16 cellular contexts compared by ENCODE assay signal in genomic region chr3:41237907-41238306, GRCh38. TPM values are rescaled to one million over a fixed set of nuclear protein-coding genes. Genes with fewer than 3 reads are reported as not detected.
A peak's percentile ranks its signal among the peaks of the same experiment; 100 is the strongest.
DNase-seq lines count a peak whose midpoint lies in the region; ATAC-seq lines count a peak whose summit lies in the region.
"Had no signal": no experiment of that assay in that cellular context is flagged by ENCODE, and none has a peak within 500 bp of the region (broad histone marks: within the 10 kb centered on the region; RNA-seq: fewer than 3 reads in every experiment).

No MANE protein-coding gene starts in this region.

- H3K4me3 ChIP-seq in adipocyte (ENCODE audit: low read length), result no peak overlapping the region
- no peak overlapping the region for H3K4me3 ChIP-seq in mesenchymal stem cell (ENCODE audit: insufficient read depth in 1 of 2, low read depth in 1 of 2, low read length in 2 of 2)

- peak overlapping the region; percentile 53 for H3K27ac Mint-ChIP-seq in activated T-cell treated with anti-CD3 and anti-CD28 coated beads, Interleukin-2, amount 50 U/mL, for 24 hours

- no peak overlapping the region for H3K4ac ChIP-seq in mesenchymal stem cell (ENCODE audit: low read depth in 1 of 2, low read length in 2 of 2)

- no peaks in the 10 kb centered on the region for H3K27me3 Mint-ChIP-seq in activated T-cell treated with anti-CD3 and anti-CD28 coated beads, Interleukin-2, amount 50 U/mL, for 24 hours
- H3K27me3 Mint-ChIP-seq: CD4-positive, alpha-beta memory T cell had no signal

- peaks cover 96% of the 10 kb centered on the region for H3K36me3 Mint-ChIP-seq in activated T-cell treated with anti-CD3 and anti-CD28 coated beads, Interleukin-2, amount 50 U/mL, for 24 hours (ENCODE audit: low read depth)

- no peak overlapping the region for H2BK120ac ChIP-seq in mesenchymal stem cell (ENCODE audit: low read depth, low read length)

- H3K4me1 Mint-ChIP-seq in activated T-cell treated with anti-CD3 and anti-CD28 coated beads, Interleukin-2, amount 50 U/mL, for 24 hours (ENCODE audit: low read depth), result peaks cover 1% of the 10 kb centered on the region

- 98% methylated on average over 3 of the region's 3 CpGs for WGBS in mesenchymal stem cell

- H3K9ac ChIP-seq in adipocyte (ENCODE audit: low read length) (no peak overlapping the region), mesenchymal stem cell (ENCODE audit: low read length) (peak overlapping the region; percentile 28)

- no peaks in the 10 kb centered on the region for H3K27me3 ChIP-seq in adipocyte (replicated peaks; ENCODE audit: control insufficient read depth, insufficient read depth, low read length)
- H3K27me3 ChIP-seq in mesenchymal stem cell (ENCODE audit: control insufficient read depth in 1 of 2, insufficient read depth in 1 of 2, low read length in 2 of 2), result no peaks in the 10 kb centered on the region
- H3K27me3 ChIP-seq: BE2C had no signal

- H4K8ac ChIP-seq in mesenchymal stem cell (ENCODE audit: low read length), result no peak overlapping the region

- H3K9me3 ChIP-seq in adipocyte (ENCODE audit: control insufficient read depth, low read length) (no peaks in the 10 kb centered on the region), mesenchymal stem cell (ENCODE audit: control insufficient read depth, low read length) (no peaks in the 10 kb centered on the region)
- H3K9me3 ChIP-seq: BE2C had no signal

- H2BK5ac ChIP-seq in mesenchymal stem cell (ENCODE audit: low read depth, low read length, poor library complexity, severe bottlenecking), result no peak overlapping the region

- intact Hi-C loops in posterior cingulate gyrus (cut with DNase I), result no loop called here

- H3K9me3 Mint-ChIP-seq in activated T-cell treated with anti-CD3 and anti-CD28 coated beads, Interleukin-2, amount 50 U/mL, for 24 hours, result no peaks in the 10 kb centered on the region

- H3K23ac ChIP-seq in mesenchymal stem cell (ENCODE audit: low read length in 2 of 2), result no peak overlapping the region

- no peak overlapping the region for H2BK15ac ChIP-seq in mesenchymal stem cell (ENCODE audit: low read depth, poor library complexity, severe bottlenecking)

- no peak overlapping the region for H3K18ac ChIP-seq in mesenchymal stem cell (ENCODE audit: low read depth in 1 of 2, low read length in 2 of 2)

- peaks cover 93% of the 10 kb centered on the region for H3K36me3 ChIP-seq in adipocyte (ENCODE audit: control insufficient read depth, insufficient read depth, low read length, severe bottlenecking)
- peaks cover 28 to 100% of the 10 kb centered on the region in 2 experiments for H3K36me3 ChIP-seq in mesenchymal stem cell (ENCODE audit: control insufficient read depth in 1 of 2, insufficient read depth in 2 of 2, low read depth in 1 of 2, low read length in 2 of 2)

- H3K4me1 ChIP-seq in adipocyte (ENCODE audit: control insufficient read depth, insufficient read depth, low read length) (peaks cover 26% of the 10 kb centered on the region), mesenchymal stem cell (ENCODE audit: control insufficient read depth, insufficient read depth, low read depth, low read length) (peaks cover 2% of the 10 kb centered on the region)
- H3K4me1 ChIP-seq: BE2C had no signal

- H3K27ac ChIP-seq in mesenchymal stem cell (ENCODE audit: low read length, poor library complexity, severe bottlenecking), result no peak overlapping the region

- no peak for ATAC-seq in GM21529 (IDR thresholded peaks at IDR 0.05; ENCODE audit: unreplicated experiment)

- H2AK5ac ChIP-seq in mesenchymal stem cell (ENCODE audit: low read length, severe bottlenecking), result no peak overlapping the region

- H2BK12ac ChIP-seq in mesenchymal stem cell (ENCODE audit: low read length in 2 of 2), result no peak overlapping the region

- H4K91ac ChIP-seq in mesenchymal stem cell (ENCODE audit: low read length), result no peak overlapping the region

- H2AFZ ChIP-seq in mesenchymal stem cell (ENCODE audit: low read depth, low read length), result no peak overlapping the region

- no peak overlapping the region for H3K4me3 Mint-ChIP-seq in activated T-cell treated with anti-CD3 and anti-CD28 coated beads, Interleukin-2, amount 50 U/mL, for 24 hours
- H3K4me3 Mint-ChIP-seq: CD4-positive, alpha-beta memory T cell had no signal

- no peak overlapping the region for H3K4me2 ChIP-seq in mesenchymal stem cell (ENCODE audit: low read length, poor library complexity, severe bottlenecking)

- H3K14ac ChIP-seq in mesenchymal stem cell (ENCODE audit: low read length in 2 of 2), result no peak overlapping the region

- DNase-seq in activated T-cell treated with anti-CD3 and anti-CD28 coated beads, Interleukin-2, amount 50 U/mL, for 24 hours, result no peak
- no peak for DNase-seq in activated T-cell treated with anti-CD3 and anti-CD28 coated beads, Interleukin-2, amount 50 U/mL, for 48 hours
- peak; percentile 10 for DNase-seq in adipocyte (ENCODE audit: low read depth)
- no peak for DNase-seq in mesenchymal stem cell
- DNase-seq in stromal cell of bone marrow (ENCODE audit: low read depth), result peak; percentile 26
- no peak for DNase-seq in posterior cingulate gyrus
- no peak for DNase-seq in NCI-H2171 treated with DMSO at 0.1 percent for 48 hours (lab: John Stamatoyannopoulos, UW)
- DNase-seq: 8988T; BE2C; CD4-positive, alpha-beta memory T cell; HCEC 1CT; NCI-H1417; NCI-H187 treated with DMSO at 0.1 percent for 48 hours; NCI-H69; NK-92 treated with Interleukin-12 subunit alpha and Interleukin-12 subunit beta, amount 100 ng/mL, for 24 hours had no signal

- H3K79me1 ChIP-seq in mesenchymal stem cell (replicated peaks; ENCODE audit: low read length, poor library complexity, severe bottlenecking), result peaks cover 14% of the 10 kb centered on the region

RNA-seq across cellular contexts. Expression of gene CTNNB1, which starts 38.6 kb away (rescaled TPM):
- 374 TPM for polyA plus RNA-seq in mesenchymal stem cell (2013, experiment 1 of 2)
- 364 TPM for polyA plus RNA-seq in mesenchymal stem cell (2013, experiment 2 of 2)

Comparison
In these comparisons a context has a peak if more than half of its experiments do, and no peak if none do; other contexts are left out.
1. DNase-seq: peak in adipocyte (single experiment) and stromal cell of bone marrow (single experiment); none in activated T-cell treated with anti-CD3 and anti-CD28 coated beads, Interleukin-2, amount 50 U/mL, for 24 hours (single experiment), activated T-cell treated with anti-CD3 and anti-CD28 coated beads, Interleukin-2, amount 50 U/mL, for 48 hours (0 of 2), mesenchymal stem cell (single experiment), posterior cingulate gyrus (0 of 10) and NCI-H2171 treated with DMSO at 0.1 percent for 48 hours (single experiment).